ENCODE assay signal across 16 cellular contexts in genomic region chr11:124482362-124483147, GRCh38. TPM values are rescaled to one million over a fixed set of nuclear protein-coding genes. Genes with fewer than 3 reads are reported as not detected.
A peak's percentile ranks its signal among the peaks of the same experiment; 100 is the strongest.
DNase-seq lines count a peak whose midpoint lies in the region; ATAC-seq and TF ChIP-seq lines count a peak whose summit lies in the region.
"Had no signal": no experiment of that assay in that cellular context is flagged by ENCODE, and none has a peak within 500 bp of the region (broad histone marks: within the 10 kb centered on the region; RNA-seq: fewer than 3 reads in every experiment).

No MANE protein-coding gene starts in this region.

- 56 to 66% methylated on average over 6 to 9 of the region's 9 CpGs for WGBS in esophagus squamous epithelium, 2 donors

- H3K27ac ChIP-seq in esophagus squamous epithelium = no peak overlapping the region
- H3K27ac ChIP-seq: neutrophil had no signal

- no peak overlapping the region for H3K4me3 ChIP-seq in esophagus squamous epithelium
- H3K4me3 ChIP-seq: GM12878 had no signal

- H3K9me3 ChIP-seq in T-helper 17 cell (ENCODE audit: control insufficient read depth, low read length, poor library complexity, severe bottlenecking) (no peaks in the 10 kb centered on the region), esophagus squamous epithelium (no peaks in the 10 kb centered on the region)
- H3K9me3 ChIP-seq: neutrophil had no signal

- H3K27me3 ChIP-seq in esophagus squamous epithelium = no peaks in the 10 kb centered on the region

- POLR2A ChIA-PET in activated CD8-positive, alpha-beta T cell treated with anti-CD3 and anti-CD28 coated beads, Interleukin-2, amount 10 ng/mL, durations not matched to agents 7 days and 5 days (lab: Charles Lee) = no interaction called here
- POLR2A ChIA-PET in activated CD8-positive, alpha-beta T cell treated with anti-CD3 and anti-CD28 coated beads for 36 hours (lab: Charles Lee) = interaction anchor here (0.5 kb wide), 1 partner anchor 51 kb away, joined by 3 read pairs; no protein-coding TSS in a partner anchor

- TF ChIP-seq CTCF in activated CD8-positive, alpha-beta T cell treated with anti-CD3 and anti-CD28 coated beads for 36 hours (IDR thresholded peaks at IDR 0.05) = no peak
- no peak for TF ChIP-seq CTCF in esophagus squamous epithelium (IDR thresholded peaks at IDR 0.05)

- no peaks in the 10 kb centered on the region for H3K4me1 ChIP-seq in esophagus squamous epithelium

- H3K27me3 Mint-ChIP-seq in activated CD8-positive, alpha-beta T cell treated with anti-CD3 and anti-CD28 coated beads, Interleukin-2, amount 10 ng/mL, durations not matched to agents 7 days and 5 days (ENCODE audit: low read depth) = peaks cover 22% of the 10 kb centered on the region
- H3K27me3 Mint-ChIP-seq in activated CD8-positive, alpha-beta T cell treated with anti-CD3 and anti-CD28 coated beads for 36 hours = peaks cover 20% of the 10 kb centered on the region
- peaks cover 16% of the 10 kb centered on the region for H3K27me3 Mint-ChIP-seq in T-helper 17 cell

- ATAC-seq in activated CD8-positive, alpha-beta T cell treated with anti-CD3 and anti-CD28 coated beads, Interleukin-2, amount 10 ng/mL, durations not matched to agents 7 days and 5 days = no peak
- ATAC-seq in activated CD8-positive, alpha-beta T cell treated with anti-CD3 and anti-CD28 coated beads for 36 hours = no peak
- ATAC-seq in T-helper 17 cell = no peak

- no peaks in the 10 kb centered on the region for H3K36me3 Mint-ChIP-seq in activated CD8-positive, alpha-beta T cell treated with anti-CD3 and anti-CD28 coated beads, Interleukin-2, amount 10 ng/mL, durations not matched to agents 7 days and 5 days (ENCODE audit: low read depth)
- no peaks in the 10 kb centered on the region for H3K36me3 Mint-ChIP-seq in activated CD8-positive, alpha-beta T cell treated with anti-CD3 and anti-CD28 coated beads for 36 hours (ENCODE audit: low read depth)
- H3K36me3 Mint-ChIP-seq in T-helper 17 cell (ENCODE audit: low read depth) = no peaks in the 10 kb centered on the region
- H3K36me3 Mint-ChIP-seq: IgD-negative memory B cell had no signal

- peaks cover 12% of the 10 kb centered on the region for H3K4me1 Mint-ChIP-seq in activated CD8-positive, alpha-beta T cell treated with anti-CD3 and anti-CD28 coated beads, Interleukin-2, amount 10 ng/mL, durations not matched to agents 7 days and 5 days (ENCODE audit: low read depth)
- H3K4me1 Mint-ChIP-seq in activated CD8-positive, alpha-beta T cell treated with anti-CD3 and anti-CD28 coated beads for 36 hours (ENCODE audit: low read depth) = peaks cover 6% of the 10 kb centered on the region
- H3K4me1 Mint-ChIP-seq in T-helper 17 cell = peaks cover 8% of the 10 kb centered on the region

- no peaks in the 10 kb centered on the region for H3K36me3 ChIP-seq in esophagus squamous epithelium
- H3K36me3 ChIP-seq: neutrophil had no signal

- TF ChIP-seq POLR2A in erythroblast (IDR thresholded peaks at IDR 0.05; ENCODE audit: low read length) = no peak
- TF ChIP-seq POLR2A in esophagus squamous epithelium (IDR thresholded peaks at IDR 0.05) = no peak

- DNase-seq in activated CD8-positive, alpha-beta T cell treated with anti-CD3 and anti-CD28 coated beads, Interleukin-2, amount 10 ng/mL, durations not matched to agents 7 days and 5 days = no peak
- DNase-seq in activated CD8-positive, alpha-beta T cell treated with anti-CD3 and anti-CD28 coated beads for 36 hours = no peak
- DNase-seq in T-helper 17 cell (no peak), erythroblast (lab: John Stamatoyannopoulos, UW) (peak; percentile 5 to 18), renal cortical epithelial cell (ENCODE audit: low read depth) (peak; percentile 4), SHP77 (lab: John Stamatoyannopoulos, UW) (no peak), esophagus squamous epithelium (lab: John Stamatoyannopoulos, UW) (no peak)
- DNase-seq in stimulated activated CD4-positive, alpha-beta T cell treated with anti-CD3 and anti-CD28 coated beads, Interleukin-2, amount 100 ng/mL, for 24 hours = no peak
- DNase-seq: 8988T had no signal

- H3K4me3 Mint-ChIP-seq in activated CD8-positive, alpha-beta T cell treated with anti-CD3 and anti-CD28 coated beads, Interleukin-2, amount 10 ng/mL, durations not matched to agents 7 days and 5 days = no peak overlapping the region
- no peak overlapping the region for H3K4me3 Mint-ChIP-seq in activated CD8-positive, alpha-beta T cell treated with anti-CD3 and anti-CD28 coated beads for 36 hours
- peak overlapping the region; percentile 34 for H3K4me3 Mint-ChIP-seq in T-helper 17 cell
- H3K4me3 Mint-ChIP-seq: IgD-negative memory B cell had no signal

- CTCF ChIA-PET in activated CD8-positive, alpha-beta T cell treated with anti-CD3 and anti-CD28 coated beads, Interleukin-2, amount 10 ng/mL, durations not matched to agents 7 days and 5 days (lab: Charles Lee) = no interaction called here
- CTCF ChIA-PET in activated CD8-positive, alpha-beta T cell treated with anti-CD3 and anti-CD28 coated beads for 36 hours (lab: Charles Lee) = no interaction called here

- intact Hi-C loops in activated CD8-positive, alpha-beta T cell treated with anti-CD3 and anti-CD28 coated beads for 36 hours (cut with micrococcal nuclease) = no loop called here
- intact Hi-C loops in esophagus squamous epithelium (cut with DNase I) = no loop called here

- H3K27ac Mint-ChIP-seq in activated CD8-positive, alpha-beta T cell treated with anti-CD3 and anti-CD28 coated beads, Interleukin-2, amount 10 ng/mL, durations not matched to agents 7 days and 5 days = peak overlapping the region; percentile 27
- H3K27ac Mint-ChIP-seq in activated CD8-positive, alpha-beta T cell treated with anti-CD3 and anti-CD28 coated beads for 36 hours = no peak overlapping the region
- H3K27ac Mint-ChIP-seq in T-helper 17 cell = no peak overlapping the region
- H3K27ac Mint-ChIP-seq: activated naive CD4-positive, alpha-beta T cell treated with anti-CD3 and anti-CD28 coated beads for 36 hours; IgD-negative memory B cell had no signal

- no peaks in the 10 kb centered on the region for H3K9me3 Mint-ChIP-seq in activated CD8-positive, alpha-beta T cell treated with anti-CD3 and anti-CD28 coated beads, Interleukin-2, amount 10 ng/mL, durations not matched to agents 7 days and 5 days (ENCODE audit: insufficient read depth)
- H3K9me3 Mint-ChIP-seq in activated CD8-positive, alpha-beta T cell treated with anti-CD3 and anti-CD28 coated beads for 36 hours = peaks cover 4% of the 10 kb centered on the region
- H3K9me3 Mint-ChIP-seq: activated naive CD4-positive, alpha-beta T cell treated with anti-CD3 and anti-CD28 coated beads for 36 hours had no signal

RNA-seq across cellular contexts. Expression of gene OR8B8, which starts 37.1 kb away (rescaled TPM):
- total RNA-seq in activated CD8-positive, alpha-beta T cell treated with anti-CD3 and anti-CD28 coated beads, Interleukin-2, amount 10 ng/mL, durations not matched to agents 7 days and 5 days = not detected
- not detected for total RNA-seq in activated CD8-positive, alpha-beta T cell treated with anti-CD3 and anti-CD28 coated beads for 36 hours
- total RNA-seq in T-helper 17 cell (not detected), renal cortical epithelial cell (not detected in 2 replicates), esophagus squamous epithelium (not detected)
- total RNA-seq: activated naive CD4-positive, alpha-beta T cell treated with anti-CD3 and anti-CD28 coated beads for 36 hours; glomerular endothelial cell; GM12878; H7; urinary bladder had no signal

RNA-seq across cellular contexts. Expression of gene OR8B4, which starts 57.9 kb away (rescaled TPM):
- total RNA-seq in activated CD8-positive, alpha-beta T cell treated with anti-CD3 and anti-CD28 coated beads, Interleukin-2, amount 10 ng/mL, durations not matched to agents 7 days and 5 days = not detected
- not detected for total RNA-seq in activated CD8-positive, alpha-beta T cell treated with anti-CD3 and anti-CD28 coated beads for 36 hours
- total RNA-seq in T-helper 17 cell = not detected
- not detected in 2 replicates for total RNA-seq in renal cortical epithelial cell
- not detected for total RNA-seq in esophagus squamous epithelium
- total RNA-seq: activated naive CD4-positive, alpha-beta T cell treated with anti-CD3 and anti-CD28 coated beads for 36 hours; glomerular endothelial cell; GM12878; H7; urinary bladder had no signal

Comparison
In these comparisons a context has a peak if more than half of its experiments do, and no peak if none do; other contexts are left out.
1. DNase-seq: peak in erythroblast (2 of 2) and renal cortical epithelial cell (single experiment); none in activated CD8-positive, alpha-beta T cell treated with anti-CD3 and anti-CD28 coated beads, Interleukin-2, amount 10 ng/mL, durations not matched to agents 7 days and 5 days (single experiment), activated CD8-positive, alpha-beta T cell treated with anti-CD3 and anti-CD28 coated beads for 36 hours (single experiment), T-helper 17 cell (0 of 3), SHP77 (0 of 2), stimulated activated CD4-positive, alpha-beta T cell treated with anti-CD3 and anti-CD28 coated beads, Interleukin-2, amount 100 ng/mL, for 24 hours (0 of 2) and esophagus squamous epithelium (single experiment).